12 cellular contexts compared by ENCODE assay signal in the genomic region with DNA sequence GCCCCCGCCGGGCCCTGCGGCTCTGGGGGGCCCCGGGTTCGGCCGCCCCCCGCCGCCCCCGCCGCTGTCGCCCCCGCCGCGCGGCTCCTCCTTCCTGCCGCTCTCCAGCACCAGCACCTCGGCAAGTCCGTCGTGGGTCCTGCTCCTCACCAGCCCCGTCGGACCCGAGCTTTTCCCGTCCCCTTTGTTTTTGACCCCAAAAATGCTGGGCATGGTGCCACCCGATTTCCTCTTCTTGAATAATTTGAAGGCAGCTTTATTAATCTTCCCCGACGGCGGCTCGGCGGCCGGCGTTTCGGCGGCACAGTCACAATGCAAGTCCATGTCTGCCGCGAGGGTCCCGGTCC. TPM values are rescaled to one million over a fixed set of nuclear protein-coding genes. Genes with fewer than 3 reads are reported as not detected.
DNase-seq lines count a peak whose midpoint lies in the region; ATAC-seq and TF ChIP-seq lines count a peak whose summit lies in the region.
"Had no signal": no experiment of that assay in that cellular context is flagged by ENCODE, and none has a peak within 500 bp of the region (broad histone marks: within the 10 kb centered on the region; RNA-seq: fewer than 3 reads in every experiment).

No MANE protein-coding gene starts in this region.

- peaks cover 40% of the 10 kb centered on the region for H3K27me3 Mint-ChIP-seq in brain
- H3K27me3 Mint-ChIP-seq in mesothelial cell of epicardium (ENCODE audit: low read depth): peaks cover 65% of the 10 kb centered on the region

- H3K36me3 ChIP-seq in heart left ventricle (no peaks in the 10 kb centered on the region), upper lobe of left lung (no peaks in the 10 kb centered on the region)

- no peak overlapping the region for H3K27ac ChIP-seq in heart left ventricle
- H3K27ac ChIP-seq in upper lobe of left lung: no peak overlapping the region
- H3K27ac ChIP-seq: body of pancreas had no signal

- H3K36me3 Mint-ChIP-seq in brain (peaks cover 15% of the 10 kb centered on the region), mesothelial cell of epicardium (no peaks in the 10 kb centered on the region)

- peaks cover 27 to 77% (median 46%) of the 10 kb centered on the region in 9 donors for H3K27me3 ChIP-seq in heart left ventricle
- peaks cover 0 to 29% (median 17%) of the 10 kb centered on the region in 4 donors for H3K27me3 ChIP-seq in upper lobe of left lung

- H3K4me1 Mint-ChIP-seq in brain (peaks cover 57% of the 10 kb centered on the region), mesothelial cell of epicardium (peaks cover 14% of the 10 kb centered on the region)

- H3K9me3 Mint-ChIP-seq in brain (peaks cover 0 to 13% (median 6%) of the 10 kb centered on the region in 5 experiments), mesothelial cell of epicardium (no peaks in the 10 kb centered on the region)

- H3K4me3 ChIP-seq in heart left ventricle (peak overlapping the region; percentile 8 to 44 (median 33)), upper lobe of left lung (peak overlapping the region in 3 of 4 donors; percentile 33 to 49 (median 39))

- WGBS in heart left ventricle, 4 donors: 1 to 2% (median 1%) methylated on average over 21 to 36 of the region's 36 CpGs
- 0 to 2% methylated on average over 14 to 23 of the region's 36 CpGs for WGBS in upper lobe of left lung, 2 donors

- ATAC-seq in heart left ventricle (no peak), left cardiac atrium (no peak), upper lobe of left lung (ENCODE audit: low FRiP score in 2 of 2) (no peak)

- TF ChIP-seq POLR2A in heart left ventricle (IDR thresholded peaks at IDR 0.05): no peak
- no peak for TF ChIP-seq POLR2A in upper lobe of left lung (IDR thresholded peaks at IDR 0.05)

- no peak for DNase-seq in heart left ventricle
- no peak for DNase-seq in left cardiac atrium
- no peak for DNase-seq in mesothelial cell of epicardium (ENCODE audit: low spot score in 2 of 2, unreplicated experiment in 2 of 2)
- no peak for DNase-seq in upper lobe of left lung
- no peak for DNase-seq in HPDE6-E6E7 (ENCODE audit: extremely low spot score)
- no peak for DNase-seq in Kasumi-1 (lab: John Stamatoyannopoulos, UW)
- no peak for DNase-seq in NCI-H69 (lab: John Stamatoyannopoulos, UW)
- DNase-seq: DMS 273 treated with DMSO at 0.1 percent for 48 hours had no signal

- no peak for TF ChIP-seq EP300 in upper lobe of left lung (IDR thresholded peaks at IDR 0.05)

- intact Hi-C loops in heart left ventricle (cut with DNase I) (no loop called here), left cardiac atrium (cut with DNase I) (no loop called here)

- TF ChIP-seq CTCF in heart left ventricle (IDR thresholded peaks at IDR 0.05) (no peak), brain (conservative IDR thresholded peaks at IDR 0.05) (no peak), mesothelial cell of epicardium (IDR thresholded peaks at IDR 0.05; ENCODE audit: unreplicated experiment) (no peak), upper lobe of left lung (IDR thresholded peaks at IDR 0.05) (no peak)

- H3K9me3 ChIP-seq in heart left ventricle: no peaks in the 10 kb centered on the region
- H3K9me3 ChIP-seq in upper lobe of left lung: no peaks in the 10 kb centered on the region
- H3K9me3 ChIP-seq: body of pancreas had no signal

- H3K27ac Mint-ChIP-seq in brain (peak overlapping the region; percentile 96 to 99 (median 97)), mesothelial cell of epicardium (peak overlapping the region; percentile 58)

- H3K4me1 ChIP-seq in heart left ventricle (peaks cover 0 to 18% (median 5%) of the 10 kb centered on the region in 12 donors), upper lobe of left lung (peaks cover 9 to 18% (median 15%) of the 10 kb centered on the region in 4 donors)

- H3K4me3 Mint-ChIP-seq in brain: peak overlapping the region; percentile 87 to 97 (median 89)
- peak overlapping the region; percentile 82 for H3K4me3 Mint-ChIP-seq in mesothelial cell of epicardium

RNA-seq across cellular contexts. Expression of a gene that starts 0.9 kb away (rescaled TPM):
- total RNA-seq in heart left ventricle (not detected), left cardiac atrium (not detected), mesothelial cell of epicardium (0.57 to 0.60 TPM (median 0.60 TPM) in 3 replicates), upper lobe of left lung (under 1 TPM in 2 of 6 donors, not detected in 4; 0.22 to 0.30 TPM)
- polyA plus RNA-seq in heart left ventricle (not detected), brain (ENCODE audit: insufficient read depth, low read depth, low replicate concordance) (18.8 TPM)
- total RNA-seq: body of pancreas, mucosa of gallbladder, SK-MEL-5 had no signal
